Comparison of ENCODE assay signal across 11 cellular contexts in genomic region chr1:26863677-26864060, GRCh38. TPM values are rescaled to one million over a fixed set of nuclear protein-coding genes. Genes with fewer than 3 reads are reported as not detected.
DNase-seq lines count a peak whose midpoint lies in the region; ATAC-seq, FAIRE-seq and TF ChIP-seq lines count a peak whose summit lies in the region.
"Had no signal": no experiment of that assay in that cellular context is flagged by ENCODE, and none has a peak within 500 bp of the region (broad histone marks: within the 10 kb centered on the region; RNA-seq: fewer than 3 reads in every experiment).

No MANE protein-coding gene starts in this region.

- H3K27me3 ChIP-seq in Peyer's patch, result no peaks in the 10 kb centered on the region
- H3K27me3 ChIP-seq in gastroesophageal sphincter, result no peaks in the 10 kb centered on the region
- no peaks in the 10 kb centered on the region for H3K27me3 ChIP-seq in small intestine (ENCODE audit: control insufficient read depth in 2 of 2, insufficient read depth in 2 of 2, low read length in 2 of 2)
- no peaks in the 10 kb centered on the region for H3K27me3 ChIP-seq in heart right ventricle

- H3K27ac ChIP-seq in Peyer's patch, result peak overlapping the region; percentile 94 to 98 (median 96)
- H3K27ac ChIP-seq in gastroesophageal sphincter, result peak overlapping the region in 3 of 4 donors; percentile 92 to 99 (median 97)
- peak overlapping the region; percentile 94 to 96 for H3K27ac ChIP-seq in small intestine (ENCODE audit: low read depth in 1 of 2, low read length in 1 of 2)
- H3K27ac ChIP-seq in heart right ventricle, result no peak overlapping the region

- no peak for ATAC-seq in gastroesophageal sphincter
- no peak for ATAC-seq in heart right ventricle
- no peak for ATAC-seq in HG03571 (IDR thresholded peaks at IDR 0.05; ENCODE audit: unreplicated experiment)

- intact Hi-C loops in heart right ventricle (cut with DNase I), result loop anchor here in 1 of 10 donors (2.0 kb wide), 1 partner anchor 63 kb away; no protein-coding TSS in a partner anchor

- no peak for DNase-seq in GM12865 (ENCODE audit: low read depth)
- peak in 1 of 3 donors; percentile 60 for DNase-seq in Peyer's patch
- DNase-seq in small intestine, result peak; percentile 24
- DNase-seq in hepatic stellate cell (ENCODE audit: low spot score), result no peak
- no peak for DNase-seq in heart right ventricle
- DNase-seq in GF-D8 (lab: John Stamatoyannopoulos, UW), result no peak
- DNase-seq: activated CD8-positive, alpha-beta memory T cell treated with anti-CD3 and anti-CD28 coated beads for 24 hours; effector CD8-positive, alpha-beta T cell; midbrain had no signal

- H3K9me3 ChIP-seq in Peyer's patch (no peaks in the 10 kb centered on the region), gastroesophageal sphincter (no peaks in the 10 kb centered on the region), small intestine (ENCODE audit: control insufficient read depth, low read depth) (no peaks in the 10 kb centered on the region), heart right ventricle (no peaks in the 10 kb centered on the region)

- no peak for FAIRE-seq in small intestine (lab: Jason Lieb, UNC)

- no peaks in the 10 kb centered on the region for H3K36me3 ChIP-seq in Peyer's patch
- H3K36me3 ChIP-seq in gastroesophageal sphincter, result peaks cover 0 to under 1% of the 10 kb centered on the region in 2 donors
- H3K36me3 ChIP-seq in small intestine (ENCODE audit: control insufficient read depth in 2 of 2, insufficient read depth in 2 of 2, low read length in 2 of 2), result no peaks in the 10 kb centered on the region
- no peaks in the 10 kb centered on the region for H3K36me3 ChIP-seq in heart right ventricle

- peak overlapping the region; percentile 59 for H3K4me3 ChIP-seq in GM12865 (ENCODE audit: low read depth, low read length)
- H3K4me3 ChIP-seq in Peyer's patch, result peak overlapping the region; percentile 68 to 81 (median 76)
- peak overlapping the region in 1 of 2 donors; percentile 57 for H3K4me3 ChIP-seq in gastroesophageal sphincter
- peak overlapping the region; percentile 43 to 79 for H3K4me3 ChIP-seq in small intestine (ENCODE audit: low read depth in 1 of 2, low read length in 2 of 2)
- H3K4me3 ChIP-seq in heart right ventricle, result peak overlapping the region in 4 of 10 donors; percentile 62 to 74 (median 72)

- H3K4me1 ChIP-seq in Peyer's patch (peaks cover 0 to 22% (median 13%) of the 10 kb centered on the region in 4 donors), gastroesophageal sphincter (peaks cover 0 to 22% (median 10%) of the 10 kb centered on the region in 3 donors), small intestine (ENCODE audit: control insufficient read depth in 2 of 2, insufficient read depth in 1 of 2, low read depth in 1 of 2, low read length in 1 of 2) (no peaks in the 10 kb centered on the region), heart right ventricle (peaks cover 0 to 22% (median 15%) of the 10 kb centered on the region in 9 donors)

- TF ChIP-seq CTCF in GM12865 (IDR thresholded peaks at IDR 0.05; ENCODE audit: insufficient read depth, low read depth, low read length, missing control alignments) (no peak), Peyer's patch (IDR thresholded peaks at IDR 0.05) (no peak), gastroesophageal sphincter (IDR thresholded peaks at IDR 0.05) (no peak), heart right ventricle (IDR thresholded peaks at IDR 0.05) (no peak)

- TF ChIP-seq POLR2A in Peyer's patch (IDR thresholded peaks at IDR 0.05) (no peak), gastroesophageal sphincter (IDR thresholded peaks at IDR 0.05) (no peak)

- TF ChIP-seq EP300 in gastroesophageal sphincter (IDR thresholded peaks at IDR 0.05), result no peak

- no CpG with 5 or more reads among the region's 20 CpGs for WGBS in gastroesophageal sphincter (ENCODE audit: low coverage in 1 of 2), 2 donors
- WGBS in small intestine, 3 donors, result 9 to 54% (median 27%) methylated on average over 15 to 20 of the region's 20 CpGs
- 64 to 73% methylated on average over 20 of the region's 20 CpGs for WGBS in heart right ventricle, 2 donors

RNA-seq across cellular contexts. Expression of gene SFN, which starts 0.7 kb away (rescaled TPM):
- total RNA-seq in Peyer's patch (10 to 100 TPM; 19.8 to 66.6 (median 44.6) TPM), gastroesophageal sphincter (10 to 100 TPM in 2 of 4 donors, 1 to 10 TPM in 1, under 1 TPM in 1; 0.81 to 51.6 (median 6.9) TPM), heart right ventricle (under 1 TPM in 1 of 10 donors, not detected in 9; 0.19 TPM)
- polyA plus RNA-seq in small intestine (100 to 1,000 TPM in 2 of 3 donors, 10 to 100 TPM in 1; 67.8 to 137 (median 128) TPM), heart right ventricle (under 1 TPM in 1 of 2 donors, not detected in 1; 0.42 TPM)

RNA-seq across cellular contexts. Expression of gene GPN2, which starts 26.4 kb away (rescaled TPM):
- total RNA-seq in Peyer's patch (10 to 100 TPM; 13.5 to 19.6 (median 17.3) TPM), gastroesophageal sphincter (10 to 100 TPM; 10.4 to 17.3 (median 12.8) TPM), heart right ventricle (10 to 100 TPM; 12.4 to 31.3 (median 20.4) TPM)
- polyA plus RNA-seq in small intestine (10 to 100 TPM; 13.5 to 21.9 (median 18.2) TPM), heart right ventricle (10 to 100 TPM; 13.7 to 21.1 TPM)

RNA-seq across cellular contexts. Expression of gene GPATCH3, which starts 36.6 kb away (rescaled TPM):
- 10 to 100 TPM in 3 of 4 donors, 1 to 10 TPM in 1; 8.4 to 28.5 (median 14.2) TPM for total RNA-seq in Peyer's patch
- 10 to 100 TPM in 3 of 4 donors, 1 to 10 TPM in 1; 5.1 to 21.6 (median 14.4) TPM for total RNA-seq in gastroesophageal sphincter
- 10 to 100 TPM; 11.0 to 55.7 (median 43.2) TPM for polyA plus RNA-seq in small intestine
- 10 to 100 TPM in 1 of 10 donors, 1 to 10 TPM in 9; 6.5 to 10.0 (median 8.6) TPM for total RNA-seq in heart right ventricle
- 10 to 100 TPM in 1 of 2 donors, 1 to 10 TPM in 1; 8.0 to 19.5 TPM for polyA plus RNA-seq in heart right ventricle

RNA-seq across cellular contexts. Expression of gene ZDHHC18, which starts 37.2 kb away (rescaled TPM):
- total RNA-seq in Peyer's patch, result 10 to 100 TPM; 12.4 to 40.3 (median 29.0) TPM
- 10 to 100 TPM; 10.5 to 36.9 (median 17.1) TPM for total RNA-seq in gastroesophageal sphincter
- polyA plus RNA-seq in small intestine, result 10 to 100 TPM in 1 of 3 donors, 1 to 10 TPM in 2; 7.2 to 10.5 (median 7.8) TPM
- total RNA-seq in heart right ventricle, result 10 to 100 TPM in 8 of 10 donors, 1 to 10 TPM in 2; 7.4 to 19.1 (median 11.8) TPM
- polyA plus RNA-seq in heart right ventricle, result 10 to 100 TPM in 1 of 2 donors, 1 to 10 TPM in 1; 9.9 to 12.8 TPM

RNA-seq across cellular contexts. Expression of gene NR0B2, which starts 50.1 kb away (rescaled TPM):
- total RNA-seq in Peyer's patch (10 to 100 TPM in 3 of 4 donors, not detected in 1; 16.2 to 46.4 (median 30.7) TPM), gastroesophageal sphincter (not detected), heart right ventricle (10 to 100 TPM in 2 of 10 donors, 1 to 10 TPM in 8; 2.7 to 14.7 (median 7.8) TPM)
- polyA plus RNA-seq in small intestine (100 to 1,000 TPM in 2 of 3 donors, 10 to 100 TPM in 1; 54.9 to 443 (median 366) TPM), heart right ventricle (1 to 10 TPM; 2.7 to 4.0 TPM)

Comparison
In these comparisons a context has a peak if more than half of its experiments do, and no peak if none do; other contexts are left out.
1. H3K27ac ChIP-seq: peak in Peyer's patch (4 of 4), gastroesophageal sphincter (3 of 4) and small intestine (2 of 2); none in heart right ventricle (0 of 10).